ENCODE assay signal across 8 cellular contexts in genomic region chr2:9178905-9179571, GRCh38. TPM values are rescaled to one million over a fixed set of nuclear protein-coding genes. Genes with fewer than 3 reads are reported as not detected.
A peak's percentile ranks its signal among the peaks of the same experiment; 100 is the strongest.
DNase-seq lines count a peak whose midpoint lies in the region; ATAC-seq and TF ChIP-seq lines count a peak whose summit lies in the region.

No MANE protein-coding gene starts in this region.

- 31% methylated on average over 13 of the region's 13 CpGs for WGBS in mammary epithelial cell (ENCODE audit: low coverage, missing lambda C conversion rate)
- WGBS in lower leg skin, 2 donors, result 16 to 25% methylated on average over 13 of the region's 13 CpGs
- WGBS in tibial nerve, 2 donors, result 29 to 30% methylated on average over 13 of the region's 13 CpGs

- peak overlapping the region; percentile 33 for H2AFZ ChIP-seq in mammary epithelial cell (ENCODE audit: low read depth, low read length)

- intact Hi-C loops in mammary epithelial cell (cut with micrococcal nuclease), result no loop called here
- intact Hi-C loops in lower leg skin (cut with DNase I; ENCODE audit: low total_unique reads), result no loop called here

- TF ChIP-seq EP300 in tibial nerve (IDR thresholded peaks at IDR 0.05), result peak; percentile 61 to 91

- H3K9me3 ChIP-seq in mammary epithelial cell (replicated peaks; ENCODE audit: insufficient read depth, low read length) (no peaks in the 10 kb centered on the region), tibial nerve (no peaks in the 10 kb centered on the region)

- in situ Hi-C loops in mammary epithelial cell (cut with MboI; ENCODE audit: low sequenced_read_pairs in 2 of 2), result no loop called here

- H3K4me3 Mint-ChIP-seq in WTC11, result no peak overlapping the region

- peaks cover 4% of the 10 kb centered on the region for H3K27me3 Mint-ChIP-seq in WTC11 (ENCODE audit: low read depth)

- H3K4me2 ChIP-seq in mammary epithelial cell (ENCODE audit: insufficient read depth, low read depth, low read length), result peak overlapping the region; percentile 42

- CTCF ChIA-PET in mammary epithelial cell (lab: Charles Lee; ENCODE audit: low non-redundant PET) (no interaction called here), WTC11 (lab: Charles Lee) (interaction anchor here (0.6 to 1.7 kb wide), 3 partner anchors 18 to 214 kb away, joined by 3 read pairs; no protein-coding TSS in a partner anchor)

- peaks cover 10% of the 10 kb centered on the region for H3K9me3 Mint-ChIP-seq in WTC11

- TF ChIP-seq POLR2A in lower leg skin (IDR thresholded peaks at IDR 0.05) (no peak), tibial nerve (IDR thresholded peaks at IDR 0.05) (peak in 1 of 2 donors; percentile 14)

- no peaks in the 10 kb centered on the region for H3K79me2 ChIP-seq in mammary epithelial cell (ENCODE audit: insufficient read depth, low read length)

- POLR2A ChIA-PET in WTC11 (lab: Charles Lee), result interaction anchor here (0.6 kb wide), 1 partner anchor 287 kb away, joined by 3 read pairs; no protein-coding TSS in a partner anchor

- H3K4me3 ChIP-seq in mammary epithelial cell (replicated peaks in 1 of 3; ENCODE audit: insufficient read depth in 1 of 3, low read depth in 2 of 3, low read length in 3 of 3), result no peak overlapping the region
- no peak overlapping the region for H3K4me3 ChIP-seq in lower leg skin (ENCODE audit: low read depth, poor library complexity, severe bottlenecking)
- H3K4me3 ChIP-seq in tibial nerve, result peak overlapping the region in 1 of 4 donors; percentile 20

- dilution Hi-C loops in mammary epithelial cell (cut with HindIII; ENCODE audit: low sequenced_read_pairs), result loop anchor here (5.0 kb wide), 1 partner anchor 53 kb away; no protein-coding TSS in a partner anchor

- peaks cover 37% of the 10 kb centered on the region for H3K4me1 Mint-ChIP-seq in WTC11

- H3K36me3 Mint-ChIP-seq in WTC11, result no peaks in the 10 kb centered on the region

- H3K9ac ChIP-seq in mammary epithelial cell (ENCODE audit: insufficient read depth, low read length), result peak overlapping the region; percentile 62

- no peaks in the 10 kb centered on the region for H4K20me1 ChIP-seq in mammary epithelial cell (ENCODE audit: insufficient read depth, low read length)

- DNase-seq in NCI-H2029 (lab: John Stamatoyannopoulos, UW) (peak; percentile 91), mammary epithelial cell (peak; percentile 89), lower leg skin (ENCODE audit: low spot score in 2 of 2) (peak; percentile 83 to 91), tibial nerve (ENCODE audit: low spot score in 2 of 2) (peak in 1 of 2 donors; percentile 60), WTC11 (ENCODE audit: low spot score) (no peak), HuH-7.5 (ENCODE audit: low spot score) (no peak), NOMO-1 treated with DMSO at 0.1 percent for 48 hours (lab: John Stamatoyannopoulos, UW; ENCODE audit: unreplicated experiment) (no peak)

- H3K27ac ChIP-seq in mammary epithelial cell (ENCODE audit: insufficient read depth, low read depth, low read length) (peak overlapping the region; percentile 84), tibial nerve (peak overlapping the region; percentile 66 to 96 (median 84))

- H3K4me1 ChIP-seq in mammary epithelial cell (ENCODE audit: insufficient read depth, low read length) (peaks cover 37% of the 10 kb centered on the region), tibial nerve (peaks cover 3 to 42% (median 23%) of the 10 kb centered on the region in 4 donors)

- TSS peak; percentile 30 for BruUV-seq in mammary epithelial cell (replicated peaks; lab: Mats Ljungman, UMichigan)

- H3K36me3 ChIP-seq in mammary epithelial cell (ENCODE audit: insufficient read depth, low read length), result no peaks in the 10 kb centered on the region
- no peaks in the 10 kb centered on the region for H3K36me3 ChIP-seq in tibial nerve

- ATAC-seq in GM18907 (IDR thresholded peaks at IDR 0.05; ENCODE audit: unreplicated experiment) (peak; percentile 63), WTC11 (no peak)

- TF ChIP-seq CTCF in mammary epithelial cell (conservative IDR thresholded peaks at IDR 0.05 in 1 of 2, IDR thresholded peaks at IDR 0.05 in 1 of 2; ENCODE audit: extremely low read depth in 1 of 2, insufficient read depth in 1 of 2, low read depth in 1 of 2, low read length in 2 of 2), result no peak
- TF ChIP-seq CTCF in lower leg skin (IDR thresholded peaks at IDR 0.05), result no peak
- no peak for TF ChIP-seq CTCF in tibial nerve (IDR thresholded peaks at IDR 0.05)
- TF ChIP-seq CTCF in WTC11 (IDR thresholded peaks at IDR 0.05), result no peak

- no peak overlapping the region for H3K27ac Mint-ChIP-seq in WTC11

- H3K27me3 ChIP-seq in mammary epithelial cell (ENCODE audit: insufficient read depth, low read length) (no peaks in the 10 kb centered on the region), tibial nerve (no peaks in the 10 kb centered on the region)

TF ChIP-seq in WTC11, 78 proteins besides CTCF, POLR2A, EP300 and RAD21:
- TF ChIP-seq IRF1 (CRISPR knock-in tag; IDR thresholded peaks at IDR 0.05) (no peak), SOX15 (CRISPR knock-in tag; IDR thresholded peaks at IDR 0.05) (no peak), MLX (CRISPR knock-in tag; IDR thresholded peaks at IDR 0.05) (no peak), ZNF512 (CRISPR knock-in tag; IDR thresholded peaks at IDR 0.05; ENCODE audit: borderline replicate concordance) (no peak), FOXP4 (CRISPR knock-in tag; IDR thresholded peaks at IDR 0.05) (no peak), TEAD1 (CRISPR knock-in tag; IDR thresholded peaks at IDR 0.05) (no peak), NFATC4 (CRISPR knock-in tag; IDR thresholded peaks at IDR 0.05) (no peak), JAZF1 (CRISPR knock-in tag; IDR thresholded peaks at IDR 0.05) (no peak), ZNF396 (CRISPR knock-in tag; IDR thresholded peaks at IDR 0.05; ENCODE audit: borderline replicate concordance) (no peak), ERG (CRISPR knock-in tag; IDR thresholded peaks at IDR 0.05) (no peak), EMX1 (CRISPR knock-in tag; IDR thresholded peaks at IDR 0.05) (no peak)

RNA-seq across cellular contexts. Expression of gene ASAP2, which starts 27.6 kb away (rescaled TPM):
- total RNA-seq in mammary epithelial cell, result 100 to 1,000 TPM in 1 of 2 donors, 10 to 100 TPM in 1; 40.8 to 137 TPM
- 56.4 TPM for polyA plus RNA-seq in mammary epithelial cell
- 60.0 TPM for polyA minus RNA-seq in mammary epithelial cell
- total RNA-seq in lower leg skin, result 10 to 100 TPM; 30.4 to 40.7 (median 33.1) TPM
- 10 to 100 TPM; 28.2 to 38.0 (median 31.7) TPM for total RNA-seq in tibial nerve
- 14.3 to 15.6 TPM (median 14.5 TPM) in 3 replicates for total RNA-seq in WTC11 (2021)

Comparison
In these comparisons a context has a peak if more than half of its experiments do, and no peak if none do; other contexts are left out.
1. DNase-seq: peak in NCI-H2029 (single experiment), mammary epithelial cell (single experiment) and lower leg skin (2 of 2); none in WTC11 (single experiment), HuH-7.5 (single experiment) and NOMO-1 treated with DMSO at 0.1 percent for 48 hours (single experiment).